7 cellular contexts compared by ENCODE assay signal in the genomic region with DNA sequence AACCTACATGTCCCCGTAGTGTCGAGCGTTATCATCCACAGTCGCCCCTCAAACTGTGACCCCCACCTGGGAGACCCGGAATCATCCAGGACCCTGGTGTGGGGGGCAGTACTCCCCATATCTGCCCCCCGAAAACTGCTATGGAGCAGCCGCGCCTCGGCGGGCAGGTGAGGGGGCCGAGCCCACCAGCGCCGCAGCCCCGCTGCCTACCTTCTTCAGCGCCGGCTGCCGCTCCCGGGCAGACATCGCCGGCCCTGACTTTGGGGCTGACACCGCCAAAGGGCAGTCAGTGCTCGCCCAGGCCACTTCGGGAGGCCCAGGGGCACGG. TPM values are rescaled to one million over a fixed set of nuclear protein-coding genes. Genes with fewer than 3 reads are reported as not detected.
DNase-seq lines count a peak whose midpoint lies in the region; ATAC-seq, FAIRE-seq and TF ChIP-seq lines count a peak whose summit lies in the region.

No MANE protein-coding gene starts in this region.

- H3K14ac ChIP-seq in H9 (ENCODE audit: insufficient read depth, low read length): no peak overlapping the region

- no peak for FAIRE-seq in H54 (lab: Jason Lieb, UNC)

- no peak overlapping the region for H3K18ac ChIP-seq in H9 (ENCODE audit: insufficient read length, low read depth, low read length)

- H3K36me3 Mint-ChIP-seq in H9 (ENCODE audit: insufficient read depth in 1 of 3, low read depth in 3 of 3) (no peaks in the 10 kb centered on the region), immature natural killer cell (peaks cover 0 to 6% (median 0%) of the 10 kb centered on the region in 3 donors)
- peaks cover 2% of the 10 kb centered on the region for H3K36me3 Mint-ChIP-seq in activated T-helper 1 cell treated with anti-CD3 and anti-CD28 coated beads, Interleukin-12 subunit alpha, Interleukin-12 subunit beta, Interleukin-2, Interleukin-4 antibody, amounts not matched to agents 30 ng/mL and 10 ng/mL and 1 ng/mL, durations not matched to agents 14 hours and 24 hours and 36 hours (ENCODE audit: low read depth)

- H2BK12ac ChIP-seq in H9 (ENCODE audit: insufficient read length, low read depth, low read length): no peak overlapping the region

- intact Hi-C loops in activated T-helper 1 cell treated with anti-CD3 and anti-CD28 coated beads, Interleukin-12 subunit alpha, Interleukin-12 subunit beta, Interleukin-2, Interleukin-4 antibody, amounts not matched to agents 30 ng/mL and 10 ng/mL and 1 ng/mL, durations not matched to agents 14 hours and 24 hours and 36 hours (cut with micrococcal nuclease): loop anchor here (5.0 kb wide), 2 partner anchors 259 to 521 kb away; no protein-coding TSS in a partner anchor

- H3K23me2 ChIP-seq in H9 (ENCODE audit: insufficient read length, low read depth, low read length, poor library complexity, severe bottlenecking): peaks cover 21% of the 10 kb centered on the region

- no peak overlapping the region for H3T11ph ChIP-seq in H9 (ENCODE audit: low read length)

- H3K79me1 ChIP-seq in H9 (ENCODE audit: insufficient read depth, low read depth, low read length, poor library complexity, severe bottlenecking): no peaks in the 10 kb centered on the region

- no peak overlapping the region for H2BK120ac ChIP-seq in H9 (ENCODE audit: low read depth, low read length, poor library complexity, severe bottlenecking)

- H3K4me2 ChIP-seq in H9 (ENCODE audit: insufficient read depth, insufficient read length, low read length): peak overlapping the region; percentile 87

- H3K27me3 ChIP-seq in H9 (ENCODE audit: insufficient read depth, low read length): peaks cover 30% of the 10 kb centered on the region; the same call in 1 of the 2 replicates

- no peak overlapping the region for H3K23ac ChIP-seq in H9 (ENCODE audit: insufficient read length, low read depth, low read length)

- no peak overlapping the region for H2BK5ac ChIP-seq in H9 (ENCODE audit: insufficient read length, low read length)

- ATAC-seq in stimulated activated naive CD8-positive, alpha-beta T cell treated with anti-CD3 and anti-CD28 coated beads, Interleukin-15, amount 100 ng/mL, for 72 hours: peak; percentile 15

- H4K8ac ChIP-seq in H9 (replicated peaks; ENCODE audit: insufficient read length, low read depth, low read length): no peak overlapping the region

- no peak overlapping the region for H3K27ac Mint-ChIP-seq in H9
- no peak overlapping the region for H3K27ac Mint-ChIP-seq in activated T-helper 1 cell treated with anti-CD3 and anti-CD28 coated beads, Interleukin-12 subunit alpha, Interleukin-12 subunit beta, Interleukin-2, Interleukin-4 antibody, amounts not matched to agents 30 ng/mL and 10 ng/mL and 1 ng/mL, durations not matched to agents 14 hours and 24 hours and 36 hours
- H3K27ac Mint-ChIP-seq in immature natural killer cell: no peak overlapping the region
- no peak overlapping the region for H3K27ac Mint-ChIP-seq in stimulated activated naive CD8-positive, alpha-beta T cell treated with anti-CD3 and anti-CD28 coated beads, Interleukin-15, amount 100 ng/mL, for 72 hours

- TF ChIP-seq CTCF in H9 (conservative IDR thresholded peaks at IDR 0.05): no peak

- no peak overlapping the region for H4K91ac ChIP-seq in H9 (ENCODE audit: insufficient read length, low read depth, low read length)

- H4K5ac ChIP-seq in H9 (ENCODE audit: insufficient read length, low read depth, low read length): no peak overlapping the region

- H2BK15ac ChIP-seq in H9 (ENCODE audit: low read depth, low read length): no peak overlapping the region

- peaks cover 44% of the 10 kb centered on the region for H3K27me3 Mint-ChIP-seq in H9 (ENCODE audit: low read depth)
- H3K27me3 Mint-ChIP-seq in activated T-helper 1 cell treated with anti-CD3 and anti-CD28 coated beads, Interleukin-12 subunit alpha, Interleukin-12 subunit beta, Interleukin-2, Interleukin-4 antibody, amounts not matched to agents 30 ng/mL and 10 ng/mL and 1 ng/mL, durations not matched to agents 14 hours and 24 hours and 36 hours (ENCODE audit: insufficient read depth): peaks cover 57% of the 10 kb centered on the region
- peaks cover 17 to 28% (median 19%) of the 10 kb centered on the region in 3 donors for H3K27me3 Mint-ChIP-seq in immature natural killer cell (ENCODE audit: low read depth in 3 of 3)
- peaks cover 70% of the 10 kb centered on the region for H3K27me3 Mint-ChIP-seq in stimulated activated naive CD8-positive, alpha-beta T cell treated with anti-CD3 and anti-CD28 coated beads, Interleukin-15, amount 100 ng/mL, for 72 hours

- DNase-seq in H9: no peak
- DNase-seq in activated T-helper 1 cell treated with anti-CD3 and anti-CD28 coated beads, Interleukin-12 subunit alpha, Interleukin-12 subunit beta, Interleukin-2, Interleukin-4 antibody, amounts not matched to agents 30 ng/mL and 10 ng/mL and 1 ng/mL, durations not matched to agents 14 hours and 24 hours and 36 hours (ENCODE audit: low spot score): no peak
- peak in 1 of 3 donors; percentile 0 for DNase-seq in immature natural killer cell
- no peak for DNase-seq in stimulated activated naive CD8-positive, alpha-beta T cell treated with anti-CD3 and anti-CD28 coated beads, Interleukin-15, amount 100 ng/mL, for 72 hours
- no peak for DNase-seq in H54 (ENCODE audit: insufficient read length, low spot score)
- no peak for DNase-seq in NCI-H510A (lab: John Stamatoyannopoulos, UW)
- DNase-seq in stimulated activated CD4-positive, alpha-beta T cell treated with anti-CD3 and anti-CD28 coated beads, Interleukin-2, amount 100 ng/mL, for 48 hours: no peak

- H2BK20ac ChIP-seq in H9 (ENCODE audit: low read depth, low read length, poor library complexity, severe bottlenecking): no peak overlapping the region

- no peak for TF ChIP-seq POLR2A in H54 (IDR thresholded peaks at IDR 0.05; ENCODE audit: low read depth, low read length)

- no peak overlapping the region for H3K56ac ChIP-seq in H9 (ENCODE audit: insufficient read length, low read depth, low read length)

- H3K79me2 ChIP-seq in H9 (ENCODE audit: insufficient read depth, low read length): no peaks in the 10 kb centered on the region

- no peak overlapping the region for H3K9ac ChIP-seq in H9 (ENCODE audit: extremely low read depth, insufficient read length, low read length)

- no peak overlapping the region for H3K27ac ChIP-seq in H9 (ENCODE audit: insufficient read length, low read depth, low read length)

- H3K4me3 Mint-ChIP-seq in H9 (peak overlapping the region; percentile 66 to 84), immature natural killer cell (peak overlapping the region in 4 of 5 donors; percentile 62 to 80 (median 71))
- peak overlapping the region; percentile 46 for H3K4me3 Mint-ChIP-seq in activated T-helper 1 cell treated with anti-CD3 and anti-CD28 coated beads, Interleukin-12 subunit alpha, Interleukin-12 subunit beta, Interleukin-2, Interleukin-4 antibody, amounts not matched to agents 30 ng/mL and 10 ng/mL and 1 ng/mL, durations not matched to agents 14 hours and 24 hours and 36 hours
- H3K4me3 Mint-ChIP-seq in stimulated activated naive CD8-positive, alpha-beta T cell treated with anti-CD3 and anti-CD28 coated beads, Interleukin-15, amount 100 ng/mL, for 72 hours: peak overlapping the region; percentile 77 to 81

- H2AFZ ChIP-seq in H9 (ENCODE audit: low read length): no peak overlapping the region

- no peaks in the 10 kb centered on the region for H4K20me1 ChIP-seq in H9 (ENCODE audit: control insufficient read depth, insufficient read depth, insufficient read length)

- H2AK5ac ChIP-seq in H9 (ENCODE audit: insufficient read length, low read length): no peak overlapping the region

- peaks cover 15 to 18% of the 10 kb centered on the region in 2 experiments for H3K4me1 Mint-ChIP-seq in H9
- peaks cover 13% of the 10 kb centered on the region for H3K4me1 Mint-ChIP-seq in activated T-helper 1 cell treated with anti-CD3 and anti-CD28 coated beads, Interleukin-12 subunit alpha, Interleukin-12 subunit beta, Interleukin-2, Interleukin-4 antibody, amounts not matched to agents 30 ng/mL and 10 ng/mL and 1 ng/mL, durations not matched to agents 14 hours and 24 hours and 36 hours (ENCODE audit: low read depth)
- peaks cover 15 to 18% of the 10 kb centered on the region in 2 donors for H3K4me1 Mint-ChIP-seq in immature natural killer cell
- peaks cover 25% of the 10 kb centered on the region for H3K4me1 Mint-ChIP-seq in stimulated activated naive CD8-positive, alpha-beta T cell treated with anti-CD3 and anti-CD28 coated beads, Interleukin-15, amount 100 ng/mL, for 72 hours

- H3K4ac ChIP-seq in H9 (ENCODE audit: low read depth, low read length): no peak overlapping the region

- H3K9me3 Mint-ChIP-seq in H9: no peaks in the 10 kb centered on the region; a peak in 1 of 5 replicates
- H3K9me3 Mint-ChIP-seq in activated T-helper 1 cell treated with anti-CD3 and anti-CD28 coated beads, Interleukin-12 subunit alpha, Interleukin-12 subunit beta, Interleukin-2, Interleukin-4 antibody, amounts not matched to agents 30 ng/mL and 10 ng/mL and 1 ng/mL, durations not matched to agents 14 hours and 24 hours and 36 hours: no peaks in the 10 kb centered on the region
- peaks cover 0 to 14% (median 0%) of the 10 kb centered on the region in 6 donors for H3K9me3 Mint-ChIP-seq in immature natural killer cell
- H3K9me3 Mint-ChIP-seq in stimulated activated naive CD8-positive, alpha-beta T cell treated with anti-CD3 and anti-CD28 coated beads, Interleukin-15, amount 100 ng/mL, for 72 hours: no peaks in the 10 kb centered on the region

- H3K4me1 ChIP-seq in H9 (ENCODE audit: insufficient read depth, low read length): no peaks in the 10 kb centered on the region

- no CpG with 5 or more reads among the region's 24 CpGs for WGBS in H9 (ENCODE audit: extremely low coverage, insufficient read length, low lambda C conversion rate)

- H3K9me3 ChIP-seq in H9 (ENCODE audit: control insufficient read depth, low read depth, low read length): no peaks in the 10 kb centered on the region

RNA-seq across cellular contexts. Expression of a gene that starts 0.8 kb away (rescaled TPM):
- total RNA-seq in H9 (2021): 0.04 and 0.09 TPM in 2 replicates
- not detected in 2 replicates for total RNA-seq in activated T-helper 1 cell treated with anti-CD3 and anti-CD28 coated beads, Interleukin-12 subunit alpha, Interleukin-12 subunit beta, Interleukin-2, Interleukin-4 antibody, amounts not matched to agents 30 ng/mL and 10 ng/mL and 1 ng/mL, durations not matched to agents 14 hours and 24 hours and 36 hours
- not detected for polyA plus RNA-seq in immature natural killer cell
